37 cellular contexts compared by ENCODE assay signal in genomic region chr3:38543602-38544001, GRCh38. TPM values are rescaled to one million over a fixed set of nuclear protein-coding genes. Genes with fewer than 3 reads are reported as not detected.
DNase-seq lines count a peak whose midpoint lies in the region; ATAC-seq and TF ChIP-seq lines count a peak whose summit lies in the region.
"Had no signal": no experiment of that assay in that cellular context is flagged by ENCODE, and none has a peak within 500 bp of the region (broad histone marks: within the 10 kb centered on the region; RNA-seq: fewer than 3 reads in every experiment).

No MANE protein-coding gene starts in this region.

- H4K20me1 ChIP-seq in BLaER1: peaks cover 54% of the 10 kb centered on the region

- H3K4me3 ChIP-seq in BLaER1: no peak overlapping the region
- H3K4me3 ChIP-seq in SJCRH30: no peak overlapping the region
- no peak overlapping the region for H3K4me3 ChIP-seq in psoas muscle
- H3K4me3 ChIP-seq: adrenal gland, breast epithelium, hepatocyte, upper lobe of left lung had no signal

- intact Hi-C loops in left cardiac atrium (cut with DNase I): loop anchor here in 1 of 2 donors (1.0 to 5.0 kb wide), 2 partner anchors 10 to 39 kb away; no protein-coding TSS in a partner anchor
- intact Hi-C loops in psoas muscle (cut with DNase I): loop anchor here in 1 of 2 donors (5.0 kb wide), 1 partner anchor 89 kb away; no protein-coding TSS in a partner anchor

- peak; percentile 81 to 88 for ATAC-seq in left cardiac atrium
- peak; percentile 66 to 79 (median 78) for ATAC-seq in psoas muscle
- no peak for ATAC-seq in stimulated activated naive CD8-positive, alpha-beta T cell treated with anti-CD3 and anti-CD28 coated beads, Interleukin-15, amount 100 ng/mL, for 72 hours
- ATAC-seq: effector memory CD8-positive, alpha-beta T cell; left lobe of liver; PC-3; stimulated activated memory B cell treated with anti-CD40 and anti-IgM and Interleukin-4, amounts not matched to agents 10 μg/mL and 1 μg/mL and 100 μg/mL, for 72 hours had no signal

- H3K9me3 ChIP-seq in BLaER1 (no peaks in the 10 kb centered on the region), SJCRH30 (replicated peaks) (no peaks in the 10 kb centered on the region), psoas muscle (no peaks in the 10 kb centered on the region)
- H3K9me3 ChIP-seq: adrenal gland, breast epithelium, Caco-2, upper lobe of left lung had no signal

- H3K27me3 ChIP-seq in BLaER1 (peaks cover 16% of the 10 kb centered on the region), SJCRH30 (no peaks in the 10 kb centered on the region), psoas muscle (ENCODE audit: insufficient read depth in 3 of 3, low read length in 2 of 3) (no peaks in the 10 kb centered on the region)
- H3K27me3 ChIP-seq: adrenal gland, breast epithelium, hepatocyte, upper lobe of left lung had no signal

- H3K27me3 Mint-ChIP-seq in HFFc6 (ENCODE audit: insufficient read depth): peaks cover 21% of the 10 kb centered on the region
- H3K27me3 Mint-ChIP-seq in stimulated activated naive CD8-positive, alpha-beta T cell treated with anti-CD3 and anti-CD28 coated beads, Interleukin-15, amount 100 ng/mL, for 72 hours: peaks cover 11% of the 10 kb centered on the region
- H3K27me3 Mint-ChIP-seq: stimulated activated memory B cell treated with anti-CD40 and anti-IgM and Interleukin-4, amounts not matched to agents 10 μg/mL and 1 μg/mL and 100 μg/mL, for 72 hours had no signal

- 15 to 23% (median 18%) methylated on average over 7 of the region's 7 CpGs for WGBS in psoas muscle, 3 donors

- H3K27ac ChIP-seq in BLaER1 (no peak overlapping the region), SJCRH30 (peak overlapping the region; percentile 95), psoas muscle (peak overlapping the region; percentile 85)
- H3K27ac ChIP-seq: adrenal gland, breast epithelium, C4-2B, hepatocyte, upper lobe of left lung, VCaP had no signal

- no peaks in the 10 kb centered on the region for H3K36me3 ChIP-seq in BLaER1
- H3K36me3 ChIP-seq in SJCRH30: no peaks in the 10 kb centered on the region
- no peaks in the 10 kb centered on the region for H3K36me3 ChIP-seq in psoas muscle (ENCODE audit: insufficient read depth in 1 of 2, low read depth in 1 of 2)
- H3K36me3 ChIP-seq: adrenal gland, breast epithelium, upper lobe of left lung had no signal

- DNase-seq in SJCRH30: peak; percentile 73 to 79
- DNase-seq in left cardiac atrium: peak; percentile 81
- DNase-seq in psoas muscle: peak in 1 of 2 donors; percentile 73
- DNase-seq in inferior parietal cortex (ENCODE audit: extremely low spot score): no peak
- no peak for DNase-seq in HFFc6
- DNase-seq in stimulated activated naive CD8-positive, alpha-beta T cell treated with anti-CD3 and anti-CD28 coated beads, Interleukin-15, amount 100 ng/mL, for 72 hours: no peak
- DNase-seq: activated CD4-positive, alpha-beta T cell treated with anti-CD3 and anti-CD28 coated beads for 48 hours; activated naive CD4-positive, alpha-beta T cell treated with anti-CD3 and anti-CD28 coated beads for 36 hours; activated T-cell treated with anti-CD3 and anti-CD28 coated beads, Interleukin-2, amount 50 U/mL, for 48 hours; adrenal gland; Caco-2; cortex of kidney; DMS79 treated with DMSO at 0.1 percent for 48 hours; effector memory CD8-positive, alpha-beta T cell; erythroblast; KBM-7; mesendoderm; naive B cell; NCI-H1436 treated with DMSO at 0.1 percent for 48 hours; NCI-H2171; NCI-H524; NK-92 treated with Interleukin-12 subunit alpha and Interleukin-12 subunit beta, amount 100 ng/mL, for 24 hours; nucleus accumbens; PC-3; SIG-M5; stimulated activated CD4-positive, alpha-beta T cell treated with anti-CD3 and anti-CD28 coated beads, Interleukin-12 subunit alpha, Interleukin-12 subunit beta, amount 100 ng/mL, for 4 hours; stimulated activated CD4-positive, alpha-beta T cell treated with anti-CD3 and anti-CD28 coated beads, Interleukin-4, amount 100 ng/mL, for 4 hours; SW 1271; T-helper 9 cell had no signal

- no peak overlapping the region for H3K9ac ChIP-seq in BLaER1

- no peak overlapping the region for H3K27ac Mint-ChIP-seq in HFFc6
- H3K27ac Mint-ChIP-seq in stimulated activated naive CD8-positive, alpha-beta T cell treated with anti-CD3 and anti-CD28 coated beads, Interleukin-15, amount 100 ng/mL, for 72 hours: no peak overlapping the region
- H3K27ac Mint-ChIP-seq: activated naive CD4-positive, alpha-beta T cell treated with anti-CD3 and anti-CD28 coated beads for 36 hours; effector memory CD8-positive, alpha-beta T cell; naive B cell; stimulated activated memory B cell treated with anti-CD40 and anti-IgM and Interleukin-4, amounts not matched to agents 10 μg/mL and 1 μg/mL and 100 μg/mL, for 72 hours had no signal

- TF ChIP-seq CTCF in psoas muscle (IDR thresholded peaks at IDR 0.05): no peak
- no peak for TF ChIP-seq CTCF in HFFc6 (IDR thresholded peaks at IDR 0.05)

- H3K36me3 Mint-ChIP-seq in HFFc6 (ENCODE audit: low read depth): no peaks in the 10 kb centered on the region
- H3K36me3 Mint-ChIP-seq: naive B cell; stimulated activated memory B cell treated with anti-CD40 and anti-IgM and Interleukin-4, amounts not matched to agents 10 μg/mL and 1 μg/mL and 100 μg/mL, for 72 hours had no signal

- H3K4me1 ChIP-seq in BLaER1: peaks cover 38% of the 10 kb centered on the region
- H3K4me1 ChIP-seq in SJCRH30: peaks cover 71% of the 10 kb centered on the region
- H3K4me1 ChIP-seq in psoas muscle: peaks cover 25% of the 10 kb centered on the region
- H3K4me1 ChIP-seq: adrenal gland, breast epithelium, Caco-2, upper lobe of left lung had no signal

- H3K9me3 Mint-ChIP-seq in HFFc6: no peaks in the 10 kb centered on the region
- H3K9me3 Mint-ChIP-seq in stimulated activated naive CD8-positive, alpha-beta T cell treated with anti-CD3 and anti-CD28 coated beads, Interleukin-15, amount 100 ng/mL, for 72 hours: no peaks in the 10 kb centered on the region
- H3K9me3 Mint-ChIP-seq: activated naive CD4-positive, alpha-beta T cell treated with anti-CD3 and anti-CD28 coated beads for 36 hours; effector memory CD8-positive, alpha-beta T cell; naive B cell; stimulated activated memory B cell treated with anti-CD40 and anti-IgM and Interleukin-4, amounts not matched to agents 10 μg/mL and 1 μg/mL and 100 μg/mL, for 72 hours had no signal

- H3K4me3 Mint-ChIP-seq in HFFc6: no peak overlapping the region
- no peak overlapping the region for H3K4me3 Mint-ChIP-seq in stimulated activated naive CD8-positive, alpha-beta T cell treated with anti-CD3 and anti-CD28 coated beads, Interleukin-15, amount 100 ng/mL, for 72 hours
- H3K4me3 Mint-ChIP-seq: activated naive CD4-positive, alpha-beta T cell treated with anti-CD3 and anti-CD28 coated beads for 36 hours; effector memory CD8-positive, alpha-beta T cell; naive B cell; stimulated activated memory B cell treated with anti-CD40 and anti-IgM and Interleukin-4, amounts not matched to agents 10 μg/mL and 1 μg/mL and 100 μg/mL, for 72 hours had no signal

- H3K4me2 ChIP-seq in BLaER1: peak overlapping the region; percentile 84; the same call in 1 of the 2 replicates
- H3K4me2 ChIP-seq: hepatocyte had no signal

- peaks cover 23% of the 10 kb centered on the region for H3K4me1 Mint-ChIP-seq in HFFc6 (ENCODE audit: low read depth)
- no peaks in the 10 kb centered on the region for H3K4me1 Mint-ChIP-seq in stimulated activated naive CD8-positive, alpha-beta T cell treated with anti-CD3 and anti-CD28 coated beads, Interleukin-15, amount 100 ng/mL, for 72 hours
- H3K4me1 Mint-ChIP-seq: stimulated activated memory B cell treated with anti-CD40 and anti-IgM and Interleukin-4, amounts not matched to agents 10 μg/mL and 1 μg/mL and 100 μg/mL, for 72 hours had no signal

RNA-seq across cellular contexts. Expression of gene EXOG, which starts 47.5 kb away (rescaled TPM):
- total RNA-seq in SJCRH30 (2014; rRNA removed; shearing (Covaris generic)): 6.2 and 7.7 TPM in 2 replicates
- 10 to 100 TPM; 17.8 to 20.5 TPM for total RNA-seq in left cardiac atrium
- 10 to 100 TPM in 1 of 4 donors, 1 to 10 TPM in 3; 2.9 to 14.5 (median 6.1) TPM for total RNA-seq in psoas muscle
- 1 to 10 TPM; 3.2 to 5.4 (median 3.3) TPM for polyA plus RNA-seq in psoas muscle
- total RNA-seq in HFFc6 (2021; fragmentation: NEBNext Ultra II Directional; extraction: Animal tissue kit (Norgen Biotek cat#: 25700)): 10 to 100 TPM; 13.9 to 18.8 (median 15.4) TPM

Comparison
In these comparisons a context has a peak if more than half of its experiments do, and no peak if none do; other contexts are left out.
1. DNase-seq: peak in SJCRH30 (2 of 2) and left cardiac atrium (single experiment); none in inferior parietal cortex (single experiment), HFFc6 (single experiment) and stimulated activated naive CD8-positive, alpha-beta T cell treated with anti-CD3 and anti-CD28 coated beads, Interleukin-15, amount 100 ng/mL, for 72 hours (0 of 2).